Comparison of ENCODE assay signal across 8 cellular contexts in the genomic region with DNA sequence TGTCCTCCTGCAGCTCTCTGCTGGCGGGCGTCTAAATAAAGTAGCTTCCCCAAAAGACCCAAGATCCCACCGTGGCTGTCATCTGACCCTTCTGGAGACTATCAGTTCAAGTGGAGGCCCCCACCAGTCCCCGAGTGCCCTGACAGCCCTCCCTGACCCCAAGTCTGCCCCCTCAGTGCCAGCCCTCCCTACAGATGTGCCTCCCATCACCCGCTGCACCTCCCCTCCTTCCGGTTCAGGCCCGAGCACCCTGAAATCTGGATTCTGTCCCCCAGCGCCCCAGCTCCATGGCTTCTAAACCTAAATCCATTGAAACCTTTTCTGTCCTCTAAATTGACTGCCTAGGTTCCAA. TPM values are rescaled to one million over a fixed set of nuclear protein-coding genes. Genes with fewer than 3 reads are reported as not detected.
A peak's percentile ranks its signal among the peaks of the same experiment; 100 is the strongest.
DNase-seq lines count a peak whose midpoint lies in the region; ATAC-seq, FAIRE-seq and TF ChIP-seq lines count a peak whose summit lies in the region.

No MANE protein-coding gene starts in this region.

- H3K27me3 Mint-ChIP-seq in stimulated activated naive CD8-positive, alpha-beta T cell treated with anti-CD3 and anti-CD28 coated beads, Interleukin-15, amount 100 ng/mL, for 72 hours, result no peaks in the 10 kb centered on the region

- intact Hi-C loops in GM12878 (cut with micrococcal nuclease; ENCODE audit: unreplicated experiment) (loop anchor here (2.0 to 5.0 kb wide), 4 partner anchors 36 to 116 kb away; no protein-coding TSS in a partner anchor), left lung (cut with DNase I) (no loop called here)

- no TSS peak for BruUV-seq in GM12878 (replicated peaks; lab: Mats Ljungman, UMichigan)

- SMC1A ChIA-PET in GM12878 (lab: Charles Lee; ENCODE audit: uncharacterized antibody, unreplicated experiment), result interaction anchor here (0.9 to 6.7 kb wide), 14 partner anchors 29 to 335 kb away, joined by 3 to 92 read pairs (median 8); partner anchors contain the start of gene IFNAR1

- H3K4me1 Mint-ChIP-seq in stimulated activated naive CD8-positive, alpha-beta T cell treated with anti-CD3 and anti-CD28 coated beads, Interleukin-15, amount 100 ng/mL, for 72 hours, result peaks cover 77% of the 10 kb centered on the region

- no peak for TF ChIP-seq RAD21 in GM12878 (IDR thresholded peaks at IDR 0.05; ENCODE audit: insufficient read depth, low read depth, low read length)

- peaks cover 48% of the 10 kb centered on the region for H3K79me2 ChIP-seq in MM.1S (ENCODE audit: low read length)
- peaks cover 36% of the 10 kb centered on the region for H3K79me2 ChIP-seq in GM12878 (ENCODE audit: control insufficient read depth, insufficient read depth, low read length)

- peak overlapping the region; percentile 68 for H3K9ac ChIP-seq in ES-I3 (ENCODE audit: low read depth, low read length)
- peak overlapping the region; percentile 73 for H3K9ac ChIP-seq in MM.1S (ENCODE audit: low read length)
- H3K9ac ChIP-seq in GM12878 (ENCODE audit: control insufficient read depth, insufficient read depth, low read length), result peak overlapping the region; percentile 48

- H3K9me2 ChIP-seq in MM.1S (replicated peaks; ENCODE audit: insufficient read depth, low read length), result no peaks in the 10 kb centered on the region

- H3K27me3 ChIP-seq in MM.1S (replicated peaks; ENCODE audit: insufficient read depth, low read length) (no peaks in the 10 kb centered on the region), GM12878 (replicated peaks in 1 of 2; ENCODE audit: control insufficient read depth in 2 of 2, insufficient read depth in 2 of 2, low read length in 1 of 2) (no peaks in the 10 kb centered on the region), left lung (no peaks in the 10 kb centered on the region)

- H3K36me3 ChIP-seq in ES-I3 (ENCODE audit: insufficient read depth, low read length) (no peaks in the 10 kb centered on the region), MM.1S (replicated peaks; ENCODE audit: insufficient read depth, low read length) (no peaks in the 10 kb centered on the region), GM12878 (ENCODE audit: control insufficient read depth in 2 of 2, insufficient read depth in 2 of 2, low read length in 1 of 2) (peaks cover 4 to 16% of the 10 kb centered on the region in 2 experiments), left lung (peaks cover 0 to 54% of the 10 kb centered on the region in 2 donors)

- peak overlapping the region; percentile 72 for H3K4me3 ChIP-seq in MM.1S (ENCODE audit: low read length)
- peak overlapping the region; percentile 81 for H3K4me3 ChIP-seq in GM12878
- peak overlapping the region; percentile 65 to 68 for H3K4me3 ChIP-seq in left lung

- H3K4me1 ChIP-seq in ES-I3 (ENCODE audit: insufficient read depth, low read length), result peaks cover 3% of the 10 kb centered on the region; the same call in 1 of the 2 replicates
- peaks cover 37% of the 10 kb centered on the region for H3K4me1 ChIP-seq in MM.1S (ENCODE audit: low read length)
- peaks cover 24% of the 10 kb centered on the region for H3K4me1 ChIP-seq in GM12878 (ENCODE audit: control insufficient read depth, insufficient read depth, low read length)
- H3K4me1 ChIP-seq in left lung, result peaks cover 14 to 67% of the 10 kb centered on the region in 2 donors

- peak overlapping the region; percentile 98 to 99 for H3K4me3 Mint-ChIP-seq in stimulated activated naive CD8-positive, alpha-beta T cell treated with anti-CD3 and anti-CD28 coated beads, Interleukin-15, amount 100 ng/mL, for 72 hours

- CTCF ChIA-PET in GM12878 (lab: Yijun Ruan, JAX), result interaction anchor here (0.5 to 4.0 kb wide), 8 partner anchors 28 to 666 kb away, joined by 3 to 23 read pairs (median 6); no protein-coding TSS in a partner anchor

- WGBS in GM12878 (ENCODE audit: insufficient coverage, insufficient replicate concordance, low lambda C conversion rate, missing lambda C conversion rate), result under 1% methylated on average over 8 of the region's 8 CpGs

- peak overlapping the region; percentile 85 for H3K4me2 ChIP-seq in MM.1S (ENCODE audit: low read depth, low read length)
- peak overlapping the region; percentile 93 for H3K4me2 ChIP-seq in GM12878 (ENCODE audit: control insufficient read depth, insufficient read depth)

- TF ChIP-seq EP300 in GM12878 (IDR thresholded peaks at IDR 0.05; ENCODE audit: borderline replicate concordance in 1 of 2, control insufficient read depth in 1 of 2, low read depth in 2 of 2, low read length in 2 of 2), result no peak

- H3K9me3 ChIP-seq in ES-I3 (ENCODE audit: control insufficient read depth, insufficient read depth, low read length) (no peaks in the 10 kb centered on the region), MM.1S (replicated peaks; ENCODE audit: insufficient read depth, low read length) (no peaks in the 10 kb centered on the region), GM12878 (replicated peaks; ENCODE audit: control insufficient read depth, insufficient read depth, low read length) (no peaks in the 10 kb centered on the region), left lung (no peaks in the 10 kb centered on the region)

- RAD21 ChIA-PET in GM12878 (lab: Charles Lee; ENCODE audit: unreplicated experiment), result interaction anchor here (0.9 to 4.3 kb wide), 12 partner anchors 12 to 168 kb away, joined by 3 to 51 read pairs (median 6); partner anchors contain the start of genes IFNAR1 and IFNAR2

- peak; percentile 52 for ATAC-seq in GM12878
- ATAC-seq in left lung, result peak; percentile 9
- ATAC-seq in stimulated activated naive CD8-positive, alpha-beta T cell treated with anti-CD3 and anti-CD28 coated beads, Interleukin-15, amount 100 ng/mL, for 72 hours, result peak; percentile 67
- no peak for ATAC-seq in GM21717 (IDR thresholded peaks at IDR 0.05; ENCODE audit: unreplicated experiment)

- H3K27ac Mint-ChIP-seq in stimulated activated naive CD8-positive, alpha-beta T cell treated with anti-CD3 and anti-CD28 coated beads, Interleukin-15, amount 100 ng/mL, for 72 hours, result peak overlapping the region; percentile 97 to 99

- no peaks in the 10 kb centered on the region for H3K9me3 Mint-ChIP-seq in stimulated activated naive CD8-positive, alpha-beta T cell treated with anti-CD3 and anti-CD28 coated beads, Interleukin-15, amount 100 ng/mL, for 72 hours

- no peak for TF ChIP-seq POLR2A in GM12878 (IDR thresholded peaks at IDR 0.05; ENCODE audit: low read depth, low read length)

- H4K20me1 ChIP-seq in MM.1S (ENCODE audit: insufficient read depth, low read length) (no peaks in the 10 kb centered on the region), GM12878 (ENCODE audit: control insufficient read depth, insufficient read depth) (no peaks in the 10 kb centered on the region)

- H2AFZ ChIP-seq in MM.1S (ENCODE audit: low read length) (peak overlapping the region; percentile 57), GM12878 (ENCODE audit: control insufficient read depth, low read depth, low read length) (no peak overlapping the region)

- TF ChIP-seq CTCF in MM.1S (IDR thresholded peaks at IDR 0.05; ENCODE audit: low read length) (no peak), GM12878 (IDR thresholded peaks at IDR 0.05 in 2 of 3, conservative IDR thresholded peaks at IDR 0.05 in 1 of 3; ENCODE audit: control insufficient read depth in 2 of 3, extremely low read depth in 1 of 3, insufficient read depth in 1 of 3, low read depth in 3 of 3, low read length in 3 of 3) (no peak), left lung (IDR thresholded peaks at IDR 0.05) (no peak)

- in situ Hi-C loops in GM12878 (cut with MboI), result loop anchor here (25.0 kb wide), 1 partner anchor 1596 kb away; no protein-coding TSS in a partner anchor
- in situ Hi-C loops in G401 (cut with HindIII; ENCODE audit: low sequenced_read_pairs), result no loop called here

- H3K27ac ChIP-seq in MM.1S (ENCODE audit: low read length), result peak overlapping the region; percentile 59; the same call in 1 of the 2 replicates
- H3K27ac ChIP-seq in GM12878 (ENCODE audit: control insufficient read depth, insufficient read depth), result peak overlapping the region; percentile 96
- H3K27ac ChIP-seq in left lung, result peak overlapping the region; percentile 84 to 90

- DNase-seq in MM.1S (peak; percentile 42), GM12878 (ENCODE audit: low read depth, low spot score) (no peak), left lung (no peak), SHP77 (lab: John Stamatoyannopoulos, UW) (no peak), G401 (ENCODE audit: low spot score) (no peak)
- peak in 1 of 2 donors; percentile 27 for DNase-seq in stimulated activated naive CD8-positive, alpha-beta T cell treated with anti-CD3 and anti-CD28 coated beads, Interleukin-15, amount 100 ng/mL, for 72 hours

- POLR2A ChIA-PET in GM12878 (lab: Charles Lee), result interaction anchor here (0.5 to 4.4 kb wide), 17 partner anchors 8 to 910 kb away, joined by 3 to 38 read pairs (median 5); partner anchors contain the start of gene IFNAR1

- no peak for FAIRE-seq in GM12878 (lab: Jason Lieb, UNC)

- H3F3A ChIP-seq in MM.1S (ENCODE audit: insufficient read depth, low read length), result peaks cover 49% of the 10 kb centered on the region

RNA-seq across cellular contexts. Expression of gene IL10RB, which starts 0.6 kb away (rescaled TPM):
- total RNA-seq in GM12878 (2013; cell fraction: nucleolus; rRNA removed), result 35.3 and 38.4 TPM in 2 replicates
- total RNA-seq in GM12878 (2014; rRNA removed) (37.3 and 44.5 TPM in 2 replicates), GM12878 (2014; rRNA removed; fragmentation: Illumina TruSeq; extraction: Trizol) (30.0 and 32.4 TPM in 2 replicates), GM12878 (2021) (22.7 and 26.9 TPM in 2 replicates), left lung (10 to 100 TPM; 42.3 to 48.2 TPM)
- 28.8 TPM for polyA plus RNA-seq in GM12878 (2011; ENCODE audit: low read depth)
- polyA plus RNA-seq in GM12878 (2011; rRNA removed) (31.4 and 37.4 TPM in 2 replicates), GM12878 (2014; fragmentation: Illumina TruSeq; extraction: Trizol) (27.3 and 37.5 TPM in 2 replicates), GM12878 (2014; fragmentation: Nextera tagmentation; extraction: Ambion mirVana) (10 to 100 TPM; 15.0 to 23.3 TPM), GM12878 (2014; rRNA removed) (27.2 and 31.1 TPM in 2 replicates), GM12878 (2016; fragmentation: Nextera tagmentation; extraction: Ambion mirVana) (10 to 100 TPM; 49.8 to 55.1 TPM)
- polyA plus RNA-seq in GM12878 (2011; cell fraction: cytosol; rRNA removed), result 32.9 and 43.8 TPM in 2 replicates
- 13.2 and 14.8 TPM in 2 replicates for polyA plus RNA-seq in GM12878 (2011; cell fraction: nucleus; rRNA removed)
- 30.3 and 41.4 TPM in 2 replicates for polyA plus RNA-seq in GM12878 (2012)
- 43.3 and 51.9 TPM in 2 replicates for polyA minus RNA-seq in GM12878 (2011; rRNA and poly(A)+ RNA removed)
- 15.5 and 18.2 TPM in 2 replicates for polyA minus RNA-seq in GM12878 (2011; cell fraction: cytosol; rRNA and poly(A)+ RNA removed)
- polyA minus RNA-seq in GM12878 (2011; cell fraction: nucleus; rRNA and poly(A)+ RNA removed), result 8.2 and 10.6 TPM in 2 replicates
- total RNA-seq in G401 (2014; rRNA removed; shearing (Covaris generic)), result 16.6 and 16.7 TPM in 2 replicates

RNA-seq across cellular contexts. Expression of gene IFNAR2, which starts 37.0 kb away (rescaled TPM):
- 126 and 141 TPM in 2 replicates for total RNA-seq in GM12878 (2013; cell fraction: nucleolus; rRNA removed)
- total RNA-seq in GM12878 (2014; rRNA removed), result 13.6 and 15.9 TPM in 2 replicates
- total RNA-seq in GM12878 (2014; rRNA removed; fragmentation: Illumina TruSeq; extraction: Trizol), result 17.8 and 20.4 TPM in 2 replicates
- 57.7 and 64.7 TPM in 2 replicates for total RNA-seq in GM12878 (2021)
- 70.8 TPM for polyA plus RNA-seq in GM12878 (2011; ENCODE audit: low read depth)
- polyA plus RNA-seq in GM12878 (2011; rRNA removed), result 99.7 and 143 TPM in 2 replicates
- 30.3 and 40.8 TPM in 2 replicates for polyA plus RNA-seq in GM12878 (2011; cell fraction: cytosol; rRNA removed)
- 41.7 and 46.0 TPM in 2 replicates for polyA plus RNA-seq in GM12878 (2011; cell fraction: nucleus; rRNA removed)
- 47.7 and 70.7 TPM in 2 replicates for polyA plus RNA-seq in GM12878 (2012)
- 76.6 and 99.0 TPM in 2 replicates for polyA plus RNA-seq in GM12878 (2014; fragmentation: Illumina TruSeq; extraction: Trizol)
- polyA plus RNA-seq in GM12878 (2014; fragmentation: Nextera tagmentation; extraction: Ambion mirVana), result 10 to 100 TPM in 1 of 2 experiments, 1 to 10 TPM in 1; 8.5 to 23.3 TPM
- polyA plus RNA-seq in GM12878 (2014; rRNA removed), result 29.1 and 51.4 TPM in 2 replicates
- 10 to 100 TPM; 66.1 to 67.4 TPM for polyA plus RNA-seq in GM12878 (2016; fragmentation: Nextera tagmentation; extraction: Ambion mirVana)
- 41.2 and 93.3 TPM in 2 replicates for polyA minus RNA-seq in GM12878 (2011; rRNA and poly(A)+ RNA removed)
- polyA minus RNA-seq in GM12878 (2011; cell fraction: cytosol; rRNA and poly(A)+ RNA removed), result 18.4 and 19.6 TPM in 2 replicates
- polyA minus RNA-seq in GM12878 (2011; cell fraction: nucleus; rRNA and poly(A)+ RNA removed), result 16.2 and 23.5 TPM in 2 replicates
- 10 to 100 TPM; 46.3 to 50.1 TPM for total RNA-seq in left lung
- 3.3 and 6.8 TPM in 2 replicates for total RNA-seq in G401 (2014; rRNA removed; shearing (Covaris generic))

RNA-seq across cellular contexts. Expression of gene IFNAR1, which starts 58.0 kb away (rescaled TPM):
- 28.3 and 29.7 TPM in 2 replicates for total RNA-seq in GM12878 (2013; cell fraction: nucleolus; rRNA removed)
- total RNA-seq in GM12878 (2014; rRNA removed), result 17.0 and 17.3 TPM in 2 replicates
- 17.0 and 19.0 TPM in 2 replicates for total RNA-seq in GM12878 (2014; rRNA removed; fragmentation: Illumina TruSeq; extraction: Trizol)
- total RNA-seq in GM12878 (2021), result 33.2 and 35.5 TPM in 2 replicates
- 18.0 TPM for polyA plus RNA-seq in GM12878 (2011; ENCODE audit: low read depth)
- polyA plus RNA-seq in GM12878 (2011; rRNA removed), result 12.2 and 17.6 TPM in 2 replicates
- 6.8 and 11.1 TPM in 2 replicates for polyA plus RNA-seq in GM12878 (2011; cell fraction: cytosol; rRNA removed)
- 4.0 and 5.0 TPM in 2 replicates for polyA plus RNA-seq in GM12878 (2011; cell fraction: nucleus; rRNA removed)
- polyA plus RNA-seq in GM12878 (2012), result 26.3 and 34.8 TPM in 2 replicates
- 23.6 and 28.6 TPM in 2 replicates for polyA plus RNA-seq in GM12878 (2014; fragmentation: Illumina TruSeq; extraction: Trizol)
- polyA plus RNA-seq in GM12878 (2014; fragmentation: Nextera tagmentation; extraction: Ambion mirVana), result 10 to 100 TPM; 25.6 to 30.9 TPM
- 10.9 and 12.0 TPM in 2 replicates for polyA plus RNA-seq in GM12878 (2014; rRNA removed)
- 10 to 100 TPM; 55.3 to 62.4 TPM for polyA plus RNA-seq in GM12878 (2016; fragmentation: Nextera tagmentation; extraction: Ambion mirVana)
- polyA minus RNA-seq in GM12878 (2011; rRNA and poly(A)+ RNA removed), result 17.7 and 17.8 TPM in 2 replicates
- polyA minus RNA-seq in GM12878 (2011; cell fraction: cytosol; rRNA and poly(A)+ RNA removed), result 9.8 and 11.4 TPM in 2 replicates
- 5.9 and 9.6 TPM in 2 replicates for polyA minus RNA-seq in GM12878 (2011; cell fraction: nucleus; rRNA and poly(A)+ RNA removed)
- total RNA-seq in left lung, result 10 to 100 TPM; 63.4 to 71.3 TPM
- 2.2 and 3.4 TPM in 2 replicates for total RNA-seq in G401 (2014; rRNA removed; shearing (Covaris generic))
